Comparison of ENCODE assay signal across 8 cellular contexts in the genomic region with DNA sequence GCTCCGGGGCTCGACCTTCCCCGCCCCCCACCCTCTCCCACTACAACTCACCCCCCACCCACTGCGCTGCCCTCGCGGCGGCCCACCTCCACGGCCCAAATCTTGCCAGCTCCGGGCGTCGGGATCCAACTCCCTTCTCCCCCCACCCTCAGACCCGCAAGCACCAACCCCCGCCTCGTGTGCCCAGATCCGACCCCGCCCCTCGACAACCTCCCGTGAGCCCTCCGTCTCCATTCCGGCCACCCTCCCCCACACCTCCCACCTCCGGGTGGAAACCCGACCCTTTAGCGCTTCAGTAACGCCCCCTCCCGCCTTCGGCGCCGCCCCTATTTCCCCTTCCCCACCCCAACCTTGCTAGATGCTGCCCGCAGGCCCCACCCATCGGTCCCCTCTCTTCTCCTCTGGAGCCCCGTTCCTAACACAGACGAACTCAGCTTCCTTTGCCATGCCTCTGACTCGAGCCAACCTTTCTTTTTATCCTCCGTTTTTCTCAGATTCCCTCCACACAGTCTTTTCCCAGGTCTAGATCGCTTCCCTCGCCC. TPM values are rescaled to one million over a fixed set of nuclear protein-coding genes. Genes with fewer than 3 reads are reported as not detected.
DNase-seq lines count a peak whose midpoint lies in the region; ATAC-seq and TF ChIP-seq lines count a peak whose summit lies in the region.

No MANE protein-coding gene starts in this region.

- H3K27me3 ChIP-seq in BE2C = no peaks in the 10 kb centered on the region

- peak; percentile 33 for ATAC-seq in GM19438 (IDR thresholded peaks at IDR 0.05; ENCODE audit: low read depth, unreplicated experiment)

- H3K4me3 ChIP-seq in BE2C (ENCODE audit: low read depth, low read length) = peak overlapping the region; percentile 72
- H3K4me3 ChIP-seq in epithelial cell of esophagus (ENCODE audit: low read length) = peak overlapping the region; percentile 81

- TF ChIP-seq CTCF in BE2C (IDR thresholded peaks at IDR 0.05; ENCODE audit: low read depth, low read length) = no peak
- TF ChIP-seq CTCF in epithelial cell of esophagus (IDR thresholded peaks at IDR 0.05; ENCODE audit: insufficient read depth, low read depth, low read length, missing control alignments) = no peak

- H3K4me1 ChIP-seq in BE2C = peaks cover 5% of the 10 kb centered on the region

- H3K9me3 ChIP-seq in BE2C = no peaks in the 10 kb centered on the region

- peak; percentile 97 for DNase-seq in BE2C
- DNase-seq in HS-27A (ENCODE audit: low read depth) = peak; percentile 64
- DNase-seq in NOMO-1 treated with DMSO at 0.1 percent for 48 hours (lab: John Stamatoyannopoulos, UW; ENCODE audit: unreplicated experiment) = peak; percentile 58
- peak; percentile 78 for DNase-seq in activated T-cell treated with anti-CD3 and anti-CD28 coated beads for 1 hour (ENCODE audit: low read depth)
- peak; percentile 86 for DNase-seq in epithelial cell of esophagus (ENCODE audit: low read depth)
- peak; percentile 65 for DNase-seq in mucosa of gallbladder (ENCODE audit: low spot score)
- DNase-seq in stimulated activated CD8-positive, alpha-beta memory T cell treated with anti-CD3 and anti-CD28 coated beads, Interleukin-4, amount 100 ng/mL, for 24 hours (ENCODE audit: low read depth) = peak; percentile 93

- H3K36me3 ChIP-seq in BE2C = peaks cover 32% of the 10 kb centered on the region

RNA-seq across cellular contexts. Expression of a gene that starts 0.7 kb away (rescaled TPM):
- 47.7 TPM for polyA plus RNA-seq in BE2C (2012; ENCODE audit: insufficient read depth, insufficient read length, low read depth)
- 78.0 TPM for total RNA-seq in mucosa of gallbladder

RNA-seq across cellular contexts. Expression of a gene that starts 16.3 kb away (rescaled TPM):
- 351 TPM for polyA plus RNA-seq in BE2C (2012; ENCODE audit: insufficient read depth, insufficient read length, low read depth)
- total RNA-seq in mucosa of gallbladder = 69.5 TPM

RNA-seq across cellular contexts. Expression of a gene that starts 35.7 kb away (rescaled TPM):
- polyA plus RNA-seq in BE2C (2012; ENCODE audit: insufficient read depth, insufficient read length, low read depth) = 164 TPM
- 90.2 TPM for total RNA-seq in mucosa of gallbladder

RNA-seq across cellular contexts. Expression of a gene that starts 59.5 kb away (rescaled TPM):
- not detected for polyA plus RNA-seq in BE2C (2012; ENCODE audit: insufficient read depth, insufficient read length, low read depth)
- total RNA-seq in mucosa of gallbladder = not detected

Comparison
In these comparisons a context has a peak if more than half of its experiments do, and no peak if none do; other contexts are left out.
1. Peak in every context shown above with its lines: DNase-seq, ATAC-seq and H3K4me3 ChIP-seq.